Comparison of ENCODE assay signal across 8 cellular contexts in the genomic region with DNA sequence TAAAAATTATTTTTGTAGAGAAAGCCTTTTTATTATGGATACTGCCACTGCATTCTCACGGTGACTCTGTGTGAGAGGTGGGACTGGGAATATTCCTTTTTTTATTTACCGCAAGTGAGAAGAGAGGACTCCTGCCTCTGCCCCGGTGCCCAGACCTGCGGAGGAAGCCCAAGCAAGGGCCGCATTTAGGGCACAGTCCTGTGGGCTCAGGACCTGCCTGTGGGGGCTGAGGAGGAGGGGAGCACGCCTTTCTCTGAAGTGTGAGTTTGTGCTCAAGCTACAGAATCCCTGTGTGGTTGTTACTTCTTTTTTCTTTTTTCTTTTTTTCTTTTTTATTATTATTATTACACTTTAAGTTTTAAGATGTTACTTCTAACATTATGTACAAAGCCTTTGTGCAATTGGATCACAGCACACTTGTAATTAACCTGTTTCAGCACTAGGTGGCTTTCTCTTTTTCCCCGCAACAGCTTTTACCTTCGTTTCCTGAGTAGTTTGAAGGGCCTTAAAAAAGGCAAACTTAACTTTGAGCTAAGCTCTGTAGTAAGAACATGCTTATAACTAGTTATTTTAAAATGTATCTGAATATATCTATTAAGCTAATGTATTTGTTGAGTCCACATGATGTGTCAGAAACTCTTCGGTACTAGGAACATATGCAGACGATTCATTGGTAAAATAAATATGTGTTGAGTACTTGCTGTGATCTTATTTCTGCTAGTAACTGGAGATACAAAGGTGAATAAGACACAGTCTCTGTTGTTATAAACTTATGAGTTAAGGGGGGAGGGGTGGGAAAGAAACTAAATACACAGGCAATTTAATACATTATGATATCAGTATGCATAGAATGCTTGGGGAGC. TPM values are rescaled to one million over a fixed set of nuclear protein-coding genes. Genes with fewer than 3 reads are reported as not detected.
A peak's percentile ranks its signal among the peaks of the same experiment; 100 is the strongest.
DNase-seq lines count a peak whose midpoint lies in the region; ATAC-seq and TF ChIP-seq lines count a peak whose summit lies in the region.

No MANE protein-coding gene starts in this region.

- peak; percentile 67 for TF ChIP-seq CTCF in GM06990 (IDR thresholded peaks at IDR 0.05; ENCODE audit: insufficient read depth, low read length, poor library complexity, severe bottlenecking)
- TF ChIP-seq CTCF in nephron progenitor cell (IDR thresholded peaks at IDR 0.05): peak; percentile 56

- no peak overlapping the region for H3K4me3 ChIP-seq in GM06990 (replicated peaks; ENCODE audit: low read depth, low read length)

- no peak for DNase-seq in GM06990 (ENCODE audit: extremely low read depth, insufficient read length)
- peak; percentile 30 for DNase-seq in NCI-H69 (lab: John Stamatoyannopoulos, UW)
- peak; percentile 74 for DNase-seq in dermis blood vessel endothelial cell
- no peak for DNase-seq in nephron progenitor cell
- DNase-seq in central memory CD4-positive, alpha-beta T cell: no peak
- no peak for DNase-seq in DMS79 treated with DMSO at 0.1 percent for 48 hours (lab: John Stamatoyannopoulos, UW)

- peak; percentile 71 for ATAC-seq in GM21528 (IDR thresholded peaks at IDR 0.05; ENCODE audit: low FRiP score, unreplicated experiment)
- ATAC-seq in GM18505 (IDR thresholded peaks at IDR 0.05; ENCODE audit: unreplicated experiment): no peak

- H3K4me3 Mint-ChIP-seq in nephron progenitor cell: no peak overlapping the region

- peaks cover 22% of the 10 kb centered on the region for H3K36me3 Mint-ChIP-seq in nephron progenitor cell (ENCODE audit: low read depth)

- no peaks in the 10 kb centered on the region for H3K9me3 Mint-ChIP-seq in nephron progenitor cell

- peaks cover 34% of the 10 kb centered on the region for H3K4me1 Mint-ChIP-seq in nephron progenitor cell

- H3K27ac Mint-ChIP-seq in nephron progenitor cell: no peak overlapping the region

- H3K36me3 ChIP-seq in GM06990 (ENCODE audit: control insufficient read depth, insufficient read depth, low read length): no peaks in the 10 kb centered on the region

- H3K27me3 Mint-ChIP-seq in nephron progenitor cell (ENCODE audit: low read depth, poor library complexity): no peaks in the 10 kb centered on the region

- TF ChIP-seq POLR2A in GM18505 (IDR thresholded peaks at IDR 0.05; ENCODE audit: borderline replicate concordance, extremely low read depth, insufficient read depth, insufficient read length): no peak

- no peaks in the 10 kb centered on the region; the same call in 1 of the 2 replicates for H3K27me3 ChIP-seq in GM06990 (replicated peaks; ENCODE audit: control insufficient read depth, insufficient read depth, low read length)

RNA-seq across cellular contexts. Expression of a gene that starts 18.3 kb away (rescaled TPM):
- 38.1 and 53.4 TPM in 2 replicates for total RNA-seq in dermis blood vessel endothelial cell

Comparison
In these comparisons a context has a peak if more than half of its experiments do, and no peak if none do; other contexts are left out.
1. DNase-seq: peak in NCI-H69 (single experiment) and dermis blood vessel endothelial cell (single experiment); none in GM06990 (single experiment), nephron progenitor cell (single experiment), central memory CD4-positive, alpha-beta T cell (single experiment) and DMS79 treated with DMSO at 0.1 percent for 48 hours (single experiment).